In genomic region chr2:10278763-10279471, GRCh38 we compare ENCODE assay signal across 13 cellular contexts. TPM values are rescaled to one million over a fixed set of nuclear protein-coding genes. Genes with fewer than 3 reads are reported as not detected.
DNase-seq lines count a peak whose midpoint lies in the region; ATAC-seq and TF ChIP-seq lines count a peak whose summit lies in the region.
"Had no signal": no experiment of that assay in that cellular context is flagged by ENCODE, and none has a peak within 500 bp of the region (broad histone marks: within the 10 kb centered on the region; RNA-seq: fewer than 3 reads in every experiment).

No MANE protein-coding gene starts in this region.

- H3K79me2 ChIP-seq in mammary epithelial cell (ENCODE audit: insufficient read depth, low read length): no peaks in the 10 kb centered on the region

- peaks cover 37 to 43% of the 10 kb centered on the region in 2 donors for H3K4me1 Mint-ChIP-seq in natural killer cell treated with Interleukin-12 subunit alpha and Interleukin-12 subunit beta and Interleukin-15 and Interleukin-18, amount 100 ng/mL, for 72 hours (ENCODE audit: low read depth in 2 of 2)
- H3K4me1 Mint-ChIP-seq: mesothelial cell of epicardium had no signal

- H3K36me3 ChIP-seq in mammary epithelial cell (ENCODE audit: insufficient read depth, low read length) (no peaks in the 10 kb centered on the region), upper lobe of right lung (no peaks in the 10 kb centered on the region)
- H3K36me3 ChIP-seq: ascending aorta had no signal

- dilution Hi-C loops in mammary epithelial cell (cut with HindIII; ENCODE audit: low sequenced_read_pairs): no loop called here

- CTCF ChIA-PET in mammary epithelial cell (lab: Charles Lee; ENCODE audit: low non-redundant PET): interaction anchor here (0.8 kb wide), 1 partner anchor 39 kb away, joined by 4 read pairs; no protein-coding TSS in a partner anchor

- H3K4me2 ChIP-seq in mammary epithelial cell (ENCODE audit: insufficient read depth, low read depth, low read length): no peak overlapping the region

- H3K27ac ChIP-seq in mammary epithelial cell (ENCODE audit: insufficient read depth, low read depth, low read length): no peak overlapping the region
- peak overlapping the region; percentile 24 for H3K27ac ChIP-seq in upper lobe of right lung

- H4K20me1 ChIP-seq in mammary epithelial cell (ENCODE audit: insufficient read depth, low read length): no peaks in the 10 kb centered on the region

- H3K9ac ChIP-seq in mammary epithelial cell (ENCODE audit: insufficient read depth, low read length): no peak overlapping the region

- peak overlapping the region; percentile 46 to 88 for H3K27ac Mint-ChIP-seq in natural killer cell treated with Interleukin-12 subunit alpha and Interleukin-12 subunit beta and Interleukin-15 and Interleukin-18, amount 100 ng/mL, for 72 hours
- H3K27ac Mint-ChIP-seq: mesothelial cell of epicardium had no signal

- H3K27me3 Mint-ChIP-seq in natural killer cell treated with Interleukin-12 subunit alpha and Interleukin-12 subunit beta and Interleukin-15 and Interleukin-18, amount 100 ng/mL, for 72 hours: no peaks in the 10 kb centered on the region

- DNase-seq in Right ventricle myocardium superior (peak; percentile 32), left ventricle myocardium superior (no peak), mammary epithelial cell (no peak), upper lobe of right lung (peak; percentile 53), cerebellar nuclear complex (lab: John Stamatoyannopoulos, UW) (no peak), islet precursor cell (no peak), NCI-H446 treated with DMSO at 0.1 percent for 48 hours (lab: John Stamatoyannopoulos, UW) (no peak)
- DNase-seq in natural killer cell treated with Interleukin-12 subunit alpha and Interleukin-12 subunit beta and Interleukin-15 and Interleukin-18, amount 100 ng/mL, for 72 hours (ENCODE audit: low spot score): no peak
- DNase-seq: DMS79 treated with DMSO at 0.1 percent for 48 hours, NCI-H1417 treated with DMSO at 0.1 percent for 48 hours, NCI-H524 had no signal

- in situ Hi-C loops in mammary epithelial cell (cut with MboI; ENCODE audit: low sequenced_read_pairs in 2 of 2): no loop called here

- H3K9me3 Mint-ChIP-seq in natural killer cell treated with Interleukin-12 subunit alpha and Interleukin-12 subunit beta and Interleukin-15 and Interleukin-18, amount 100 ng/mL, for 72 hours: no peaks in the 10 kb centered on the region
- H3K9me3 Mint-ChIP-seq: mesothelial cell of epicardium had no signal

- H3K36me3 Mint-ChIP-seq in natural killer cell treated with Interleukin-12 subunit alpha and Interleukin-12 subunit beta and Interleukin-15 and Interleukin-18, amount 100 ng/mL, for 72 hours: no peaks in the 10 kb centered on the region
- H3K36me3 Mint-ChIP-seq: mesothelial cell of epicardium had no signal

- BruUV-seq in mammary epithelial cell (replicated peaks; lab: Mats Ljungman, UMichigan): no TSS peak

- WGBS in mammary epithelial cell (ENCODE audit: low coverage, missing lambda C conversion rate): 94% methylated on average over 11 of the region's 11 CpGs

- ATAC-seq in Right ventricle myocardium superior (ENCODE audit: poor library complexity) (no peak), left ventricle myocardium superior (no peak), upper lobe of right lung (no peak)
- ATAC-seq in natural killer cell treated with Interleukin-12 subunit alpha and Interleukin-12 subunit beta and Interleukin-15 and Interleukin-18, amount 100 ng/mL, for 72 hours: no peak

- no peak overlapping the region for H3K4me3 ChIP-seq in mammary epithelial cell (replicated peaks in 1 of 3; ENCODE audit: insufficient read depth in 1 of 3, low read depth in 2 of 3, low read length in 3 of 3)
- no peak overlapping the region for H3K4me3 ChIP-seq in upper lobe of right lung
- H3K4me3 ChIP-seq: ascending aorta had no signal

- peak overlapping the region; percentile 59 for H2AFZ ChIP-seq in mammary epithelial cell (ENCODE audit: low read depth, low read length)

- intact Hi-C loops in Right ventricle myocardium superior (cut with DNase I): no loop called here
- intact Hi-C loops in left ventricle myocardium superior (cut with micrococcal nuclease): no loop called here
- intact Hi-C loops in mammary epithelial cell (cut with micrococcal nuclease): no loop called here
- intact Hi-C loops in upper lobe of right lung (cut with DNase I): no loop called here

- H3K4me1 ChIP-seq in mammary epithelial cell (ENCODE audit: insufficient read depth, low read length) (peaks cover 21% of the 10 kb centered on the region), upper lobe of right lung (peaks cover 10% of the 10 kb centered on the region)
- H3K4me1 ChIP-seq: ascending aorta had no signal

- H3K9me3 ChIP-seq in mammary epithelial cell (replicated peaks; ENCODE audit: insufficient read depth, low read length) (no peaks in the 10 kb centered on the region), upper lobe of right lung (no peaks in the 10 kb centered on the region)
- H3K9me3 ChIP-seq: ascending aorta had no signal

- H3K27me3 ChIP-seq in mammary epithelial cell (ENCODE audit: insufficient read depth, low read length): no peaks in the 10 kb centered on the region
- H3K27me3 ChIP-seq in upper lobe of right lung: no peaks in the 10 kb centered on the region
- H3K27me3 ChIP-seq: ascending aorta had no signal

- TF ChIP-seq CTCF in mammary epithelial cell (conservative IDR thresholded peaks at IDR 0.05 in 1 of 2, IDR thresholded peaks at IDR 0.05 in 1 of 2; ENCODE audit: extremely low read depth in 1 of 2, insufficient read depth in 1 of 2, low read depth in 1 of 2, low read length in 2 of 2) (no peak), upper lobe of right lung (IDR thresholded peaks at IDR 0.05) (no peak)

- peak overlapping the region; percentile 56 for H3K4me3 Mint-ChIP-seq in natural killer cell treated with Interleukin-12 subunit alpha and Interleukin-12 subunit beta and Interleukin-15 and Interleukin-18, amount 100 ng/mL, for 72 hours
- H3K4me3 Mint-ChIP-seq: mesothelial cell of epicardium had no signal

RNA-seq across cellular contexts. Expression of gene HPCAL1, which starts 23.8 kb away (rescaled TPM):
- total RNA-seq in Right ventricle myocardium superior (34.3 TPM), left ventricle myocardium superior (40.5 TPM), mammary epithelial cell (10 to 100 TPM; 26.3 to 82.8 TPM), upper lobe of right lung (160 TPM)
- 75.1 TPM for polyA plus RNA-seq in mammary epithelial cell
- polyA minus RNA-seq in mammary epithelial cell: 56.5 TPM
- total RNA-seq in natural killer cell treated with Interleukin-12 subunit alpha and Interleukin-12 subunit beta and Interleukin-15 and Interleukin-18, amount 100 ng/mL, for 72 hours: 10 to 100 TPM; 13.8 to 19.0 TPM

Comparison
In these comparisons a context has a peak if more than half of its experiments do, and no peak if none do; other contexts are left out.
1. DNase-seq: peak in Right ventricle myocardium superior (single experiment) and upper lobe of right lung (single experiment); none in left ventricle myocardium superior (single experiment), mammary epithelial cell (single experiment), natural killer cell treated with Interleukin-12 subunit alpha and Interleukin-12 subunit beta and Interleukin-15 and Interleukin-18, amount 100 ng/mL, for 72 hours (single experiment), cerebellar nuclear complex (0 of 2), islet precursor cell (single experiment) and NCI-H446 treated with DMSO at 0.1 percent for 48 hours (single experiment).